Comparison of ENCODE assay signal across 8 cellular contexts in the genomic region with DNA sequence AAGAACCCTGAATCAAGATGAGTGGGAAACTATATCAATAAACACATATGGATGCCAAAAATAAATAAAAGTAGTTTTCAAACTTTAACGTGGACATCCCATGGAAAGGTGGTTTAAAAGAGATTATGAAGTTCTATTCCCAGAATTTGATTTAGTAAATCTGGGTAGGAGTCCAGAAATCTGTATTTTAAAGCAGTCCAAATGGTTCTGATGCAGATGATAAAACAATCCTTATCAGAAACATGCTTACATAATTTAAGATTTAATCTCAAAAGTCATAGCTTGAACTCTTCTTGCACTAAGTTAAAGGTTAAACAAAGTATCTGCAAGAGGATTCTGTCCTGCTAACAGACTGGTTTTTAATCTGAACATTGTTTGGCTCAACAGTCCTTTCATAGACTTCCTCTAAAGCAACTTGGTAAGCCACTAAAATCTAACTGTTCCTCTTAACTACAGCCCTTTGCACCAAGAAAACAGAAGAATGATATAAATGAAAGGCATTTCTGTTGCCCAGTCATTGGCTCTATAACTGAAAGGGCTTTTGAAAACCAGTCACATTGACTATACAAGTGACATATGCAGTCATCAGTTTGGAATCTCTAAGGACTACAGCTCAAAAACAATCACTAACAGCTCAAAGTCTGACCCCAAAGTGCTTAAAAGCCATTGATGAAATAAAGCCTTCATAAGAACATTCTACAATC. TPM values are rescaled to one million over a fixed set of nuclear protein-coding genes. Genes with fewer than 3 reads are reported as not detected.
DNase-seq lines count a peak whose midpoint lies in the region; ATAC-seq and TF ChIP-seq lines count a peak whose summit lies in the region.

No MANE protein-coding gene starts in this region.

- H3K27me3 ChIP-seq in ACC112 (ENCODE audit: insufficient read depth, low read length), result no peaks in the 10 kb centered on the region
- no peaks in the 10 kb centered on the region for H3K27me3 ChIP-seq in dorsolateral prefrontal cortex

- no peak for TF ChIP-seq CTCF in dorsolateral prefrontal cortex (IDR thresholded peaks at IDR 0.05 in 54 of 56, conservative IDR thresholded peaks at IDR 0.05 in 2 of 56; ENCODE audit: low read depth in 1 of 56, partially characterized antibody in 56 of 56)

- H3K36me3 ChIP-seq in ACC112 (ENCODE audit: insufficient read depth, low read length), result no peaks in the 10 kb centered on the region

- peak overlapping the region; percentile 76 for H3K27ac ChIP-seq in ACC112 (ENCODE audit: low read depth, low read length)
- H3K27ac ChIP-seq in dorsolateral prefrontal cortex, result peak overlapping the region; percentile 54 to 96 (median 86)

- H3K4me1 Mint-ChIP-seq in stimulated activated naive B cell treated with anti-CD40 and anti-IgM and Interleukin-4, amounts not matched to agents 10 μg/mL and 1 μg/mL and 100 μg/mL, for 72 hours, result peaks cover 5 to 33% of the 10 kb centered on the region in 2 donors

- no peak for ATAC-seq in HG03139 (IDR thresholded peaks at IDR 0.05; ENCODE audit: unreplicated experiment)
- no peak for ATAC-seq in GM18502 (IDR thresholded peaks at IDR 0.05; ENCODE audit: poor library complexity, unreplicated experiment)
- ATAC-seq in stimulated activated naive B cell treated with anti-CD40 and anti-IgM and Interleukin-4, amounts not matched to agents 10 μg/mL and 1 μg/mL and 100 μg/mL, for 72 hours (replicated peaks), result no peak
- ATAC-seq in HG02885 (IDR thresholded peaks at IDR 0.05; ENCODE audit: poor library complexity, unreplicated experiment), result no peak

- H3K27me3 Mint-ChIP-seq in stimulated activated naive B cell treated with anti-CD40 and anti-IgM and Interleukin-4, amounts not matched to agents 10 μg/mL and 1 μg/mL and 100 μg/mL, for 72 hours, result no peaks in the 10 kb centered on the region

- H3K36me3 Mint-ChIP-seq in stimulated activated naive B cell treated with anti-CD40 and anti-IgM and Interleukin-4, amounts not matched to agents 10 μg/mL and 1 μg/mL and 100 μg/mL, for 72 hours, result peaks cover 7 to 9% of the 10 kb centered on the region in 2 donors

- intact Hi-C loops in dorsolateral prefrontal cortex (cut with DNase I), result loop anchor here in 1 of 2 donors (5.0 kb wide), 1 partner anchor 48 kb away; no protein-coding TSS in a partner anchor

- no peak overlapping the region for H3K4me3 Mint-ChIP-seq in stimulated activated naive B cell treated with anti-CD40 and anti-IgM and Interleukin-4, amounts not matched to agents 10 μg/mL and 1 μg/mL and 100 μg/mL, for 72 hours

- peaks cover 78% of the 10 kb centered on the region for H3K79me2 ChIP-seq in ACC112 (ENCODE audit: control insufficient read depth, insufficient read depth, low read length, unreplicated experiment)

- no peaks in the 10 kb centered on the region for H3K9me3 Mint-ChIP-seq in stimulated activated naive B cell treated with anti-CD40 and anti-IgM and Interleukin-4, amounts not matched to agents 10 μg/mL and 1 μg/mL and 100 μg/mL, for 72 hours

- H3K4me1 ChIP-seq in ACC112 (ENCODE audit: control insufficient read depth, insufficient read depth, low read length, unreplicated experiment), result peaks cover 32% of the 10 kb centered on the region

- peak; percentile 25 for DNase-seq in KG1 (lab: John Stamatoyannopoulos, UW)
- DNase-seq in dorsolateral prefrontal cortex, result no peak
- peak; percentile 57 for DNase-seq in midbrain (lab: John Stamatoyannopoulos, UW)
- no peak for DNase-seq in stimulated activated naive B cell treated with anti-CD40 and anti-IgM and Interleukin-4, amounts not matched to agents 10 μg/mL and 1 μg/mL and 100 μg/mL, for 72 hours

- H3K27ac Mint-ChIP-seq in stimulated activated naive B cell treated with anti-CD40 and anti-IgM and Interleukin-4, amounts not matched to agents 10 μg/mL and 1 μg/mL and 100 μg/mL, for 72 hours, result no peak overlapping the region

- H2AFZ ChIP-seq in ACC112 (ENCODE audit: low read length, unreplicated experiment), result no peak overlapping the region

- H3K4me3 ChIP-seq in ACC112 (ENCODE audit: low read depth, low read length), result peak overlapping the region; percentile 28; the same call in 1 of the 2 replicates
- H3K4me3 ChIP-seq in dorsolateral prefrontal cortex, result peak overlapping the region in 28 of 59 donors; percentile 2 to 43 (median 24)

RNA-seq across cellular contexts. Expression of a gene that starts 23.4 kb away (rescaled TPM):
- 100 to 1,000 TPM; 325 to 757 (median 413) TPM for total RNA-seq in dorsolateral prefrontal cortex

Comparison
In these comparisons a context has a peak if more than half of its experiments do, and no peak if none do; other contexts are left out.
1. DNase-seq: peak in KG1 (single experiment) and midbrain (single experiment); none in dorsolateral prefrontal cortex (0 of 10) and stimulated activated naive B cell treated with anti-CD40 and anti-IgM and Interleukin-4, amounts not matched to agents 10 μg/mL and 1 μg/mL and 100 μg/mL, for 72 hours (single experiment).